In the genomic region with DNA sequence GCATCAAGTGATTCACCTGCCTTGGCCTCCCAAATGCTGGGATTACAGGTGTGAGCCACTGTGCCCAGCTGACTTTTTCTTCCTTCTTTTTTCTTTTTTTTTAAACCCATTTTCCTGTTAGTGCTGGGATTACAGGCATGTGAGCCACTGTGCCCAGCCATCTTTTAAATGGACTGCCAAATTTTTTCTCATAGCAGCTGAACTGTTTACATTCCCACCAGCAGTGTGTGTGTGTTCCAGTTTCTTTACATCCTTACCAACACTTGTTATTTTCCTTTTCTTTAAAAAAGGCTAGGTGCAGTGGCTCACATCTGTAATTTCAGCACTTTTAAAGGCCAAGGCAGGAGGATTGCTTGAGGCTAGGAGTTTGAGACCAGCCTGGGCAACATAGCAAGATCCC, we compare ENCODE assay signal across 30 cellular contexts.
"Had no signal": no experiment of that assay in that cellular context is flagged by ENCODE, and none has a peak within 500 bp of the region (broad histone marks: within the 10 kb centered on the region; RNA-seq: fewer than 3 reads in every experiment).

No MANE protein-coding gene starts in this region.

- H3K9me3 ChIP-seq: adrenal gland, body of pancreas had no signal

- H3K9me3 Mint-ChIP-seq: activated CD8-positive, alpha-beta T cell treated with anti-CD3 and anti-CD28 coated beads for 36 hours; activated naive CD4-positive, alpha-beta T cell treated with anti-CD3 and anti-CD28 coated beads for 36 hours; activated naive CD4-positive, alpha-beta T cell treated with anti-CD3 and anti-CD28 coated beads, Interleukin-2, amount 50 U/mL, for 24 hours; activated naive CD8-positive, alpha-beta T cell treated with anti-CD3 and anti-CD28 coated beads for 36 hours; activated naive CD8-positive, alpha-beta T cell treated with anti-CD3 and anti-CD28 coated beads, Interleukin-2, amount 50 U/mL, for 24 hours; activated T-cell treated with anti-CD3 and anti-CD28 coated beads, Interleukin-2, amount 50 U/mL, for 4 hours; activated T-helper 17 cell treated with anti-CD3 and anti-CD28 coated beads, Interleukin-2, amount 50 U/mL, for 72 hours; dendritic cell treated with granulocyte-macrophage colony-stimulating factor and Interleukin-4, amounts not matched to agents 40 ng/mL and 50 ng/mL, for 4 days; endodermal cell had no signal

- H3K36me3 ChIP-seq: adrenal gland had no signal

- H3K4me1 Mint-ChIP-seq: endodermal cell had no signal

- H3K4me3 Mint-ChIP-seq: activated CD4-positive, alpha-beta T cell treated with anti-CD3 and anti-CD28 coated beads for 36 hours; activated CD8-positive, alpha-beta T cell treated with anti-CD3 and anti-CD28 coated beads for 36 hours; activated naive CD4-positive, alpha-beta T cell treated with anti-CD3 and anti-CD28 coated beads for 36 hours; activated naive CD4-positive, alpha-beta T cell treated with anti-CD3 and anti-CD28 coated beads, Interleukin-2, amount 50 U/mL, for 24 hours; activated naive CD8-positive, alpha-beta T cell treated with anti-CD3 and anti-CD28 coated beads for 36 hours; activated naive CD8-positive, alpha-beta T cell treated with anti-CD3 and anti-CD28 coated beads, Interleukin-2, amount 50 U/mL, for 24 hours; activated T-cell treated with anti-CD3 and anti-CD28 coated beads, Interleukin-2, amount 50 U/mL, for 4 hours; activated T-helper 17 cell treated with anti-CD3 and anti-CD28 coated beads, Interleukin-2, amount 50 U/mL, for 72 hours; dendritic cell treated with granulocyte-macrophage colony-stimulating factor and Interleukin-4, amounts not matched to agents 40 ng/mL and 50 ng/mL, for 4 days; endodermal cell had no signal

- FAIRE-seq: frontal cortex had no signal

- ATAC-seq: activated CD4-positive, alpha-beta T cell treated with anti-CD3 and anti-CD28 coated beads for 36 hours; activated CD8-positive, alpha-beta T cell treated with anti-CD3 and anti-CD28 coated beads for 36 hours; activated naive CD8-positive, alpha-beta T cell treated with anti-CD3 and anti-CD28 coated beads, Interleukin-2, amount 50 U/mL, for 24 hours; activated T-cell treated with anti-CD3 and anti-CD28 coated beads, Interleukin-2, amount 50 U/mL, for 4 hours; activated T-helper 17 cell treated with anti-CD3 and anti-CD28 coated beads, Interleukin-2, amount 50 U/mL, for 72 hours; body of pancreas; esophagus mucosa had no signal

- H3K4me1 ChIP-seq: adrenal gland had no signal

- H3K27ac Mint-ChIP-seq: activated CD4-positive, alpha-beta T cell treated with anti-CD3 and anti-CD28 coated beads for 36 hours; activated CD8-positive, alpha-beta T cell treated with anti-CD3 and anti-CD28 coated beads for 36 hours; activated naive CD4-positive, alpha-beta T cell treated with anti-CD3 and anti-CD28 coated beads for 36 hours; activated naive CD4-positive, alpha-beta T cell treated with anti-CD3 and anti-CD28 coated beads, Interleukin-2, amount 50 U/mL, for 24 hours; activated naive CD8-positive, alpha-beta T cell treated with anti-CD3 and anti-CD28 coated beads for 36 hours; activated naive CD8-positive, alpha-beta T cell treated with anti-CD3 and anti-CD28 coated beads, Interleukin-2, amount 50 U/mL, for 24 hours; activated T-helper 17 cell treated with anti-CD3 and anti-CD28 coated beads, Interleukin-2, amount 50 U/mL, for 72 hours; dendritic cell treated with granulocyte-macrophage colony-stimulating factor and Interleukin-4, amounts not matched to agents 40 ng/mL and 50 ng/mL, for 4 days; endodermal cell had no signal

- H3K27me3 ChIP-seq: adrenal gland, body of pancreas, dorsolateral prefrontal cortex had no signal

- H3K4me3 ChIP-seq: adrenal gland, body of pancreas, coronary artery, dorsolateral prefrontal cortex had no signal

- H3K27ac ChIP-seq: adrenal gland, body of pancreas, coronary artery, dorsolateral prefrontal cortex had no signal

- H3K27me3 Mint-ChIP-seq: activated CD4-positive, alpha-beta T cell treated with anti-CD3 and anti-CD28 coated beads for 36 hours; activated CD8-positive, alpha-beta T cell treated with anti-CD3 and anti-CD28 coated beads for 36 hours; activated naive CD4-positive, alpha-beta T cell treated with anti-CD3 and anti-CD28 coated beads, Interleukin-2, amount 50 U/mL, for 24 hours; activated naive CD8-positive, alpha-beta T cell treated with anti-CD3 and anti-CD28 coated beads for 36 hours; activated naive CD8-positive, alpha-beta T cell treated with anti-CD3 and anti-CD28 coated beads, Interleukin-2, amount 50 U/mL, for 24 hours; activated T-helper 17 cell treated with anti-CD3 and anti-CD28 coated beads, Interleukin-2, amount 50 U/mL, for 72 hours; dendritic cell treated with granulocyte-macrophage colony-stimulating factor and Interleukin-4, amounts not matched to agents 40 ng/mL and 50 ng/mL, for 4 days had no signal

- DNase-seq: activated CD4-positive, alpha-beta T cell treated with anti-CD3 and anti-CD28 coated beads for 36 hours; activated CD4-positive, alpha-beta T cell treated with anti-CD3 and anti-CD28 coated beads, Interleukin-2, amount 50 U/mL, for 1 hour; activated CD4-positive, alpha-beta T cell treated with anti-CD3 and anti-CD28 coated beads, Interleukin-2, amount 50 U/mL, for 48 hours; activated CD4-positive, CD25-positive, alpha-beta regulatory T cell; activated CD4-positive, CD25-positive, alpha-beta regulatory T cell treated with anti-CD3 and anti-CD28 coated beads, Interleukin-2, amount 50 U/mL, for 72 hours; activated CD8-positive, alpha-beta memory T cell treated with anti-CD3 and anti-CD28 coated beads for 24 hours; activated CD8-positive, alpha-beta T cell treated with anti-CD3 and anti-CD28 coated beads for 36 hours; activated effector memory CD4-positive, alpha-beta T cell treated with Interleukin-2 at 50 U/mL for 16 hours; activated gamma-delta T cell treated with Interleukin-2 at 50 U/mL for 16 hours; activated naive CD4-positive, alpha-beta T cell treated with anti-CD3 and anti-CD28 coated beads for 36 hours; activated naive CD8-positive, alpha-beta T cell treated with anti-CD3 and anti-CD28 coated beads for 36 hours; activated naive CD8-positive, alpha-beta T cell treated with anti-CD3 and anti-CD28 coated beads, Interleukin-2, amount 50 U/mL, for 24 hours; activated T-cell treated with anti-CD3 and anti-CD28 coated beads, Interleukin-2, amount 50 U/mL, for 4 hours; adrenal gland; amygdala; aorta; body of pancreas; caudate nucleus; dorsolateral prefrontal cortex; effector memory CD4-positive, alpha-beta T cell; endodermal cell; foreskin fibroblast; head of caudate nucleus; T-helper 2 cell had no signal
